In genomic region chr7:87129332-87129731, GRCh38 we compare ENCODE assay signal across 30 cellular contexts. TPM values are rescaled to one million over a fixed set of nuclear protein-coding genes. Genes with fewer than 3 reads are reported as not detected.
DNase-seq lines count a peak whose midpoint lies in the region; ATAC-seq and TF ChIP-seq lines count a peak whose summit lies in the region.
"Had no signal": no experiment of that assay in that cellular context is flagged by ENCODE, and none has a peak within 500 bp of the region (broad histone marks: within the 10 kb centered on the region; RNA-seq: fewer than 3 reads in every experiment).

No MANE protein-coding gene starts in this region.

- H4K91ac ChIP-seq in H9 (ENCODE audit: insufficient read length, low read depth, low read length) = no peak overlapping the region

- H3K9ac ChIP-seq in H9 (ENCODE audit: extremely low read depth, insufficient read length, low read length) = no peak overlapping the region
- H3K9ac ChIP-seq in iPS-18a (ENCODE audit: low read length) = no peak overlapping the region
- H3K9ac ChIP-seq: parathyroid adenoma had no signal

- no peaks in the 10 kb centered on the region for H3K79me2 ChIP-seq in H9 (ENCODE audit: insufficient read depth, low read length)
- H3K79me2 ChIP-seq: parathyroid adenoma had no signal

- H2BK12ac ChIP-seq in H9 (ENCODE audit: insufficient read length, low read depth, low read length) = no peak overlapping the region

- H3K23ac ChIP-seq in H9 (ENCODE audit: insufficient read length, low read depth, low read length) = no peak overlapping the region

- H3K36me3 Mint-ChIP-seq in H9 (ENCODE audit: insufficient read depth in 1 of 3, low read depth in 3 of 3) (no peaks in the 10 kb centered on the region; a peak in 1 of 7 replicates), WTC11 (no peaks in the 10 kb centered on the region), progenitor cell of endocrine pancreas (ENCODE audit: insufficient read depth) (no peaks in the 10 kb centered on the region)
- H3K36me3 Mint-ChIP-seq: activated CD8-positive, alpha-beta memory T cell treated with anti-CD3 and anti-CD28 coated beads, Interleukin-2, amount 10 ng/mL, durations not matched to agents 7 days and 5 days; naive B cell had no signal

- TF ChIP-seq CTCF in H9 (conservative IDR thresholded peaks at IDR 0.05) (no peak), WTC11 (IDR thresholded peaks at IDR 0.05) (no peak), progenitor cell of endocrine pancreas (IDR thresholded peaks at IDR 0.05; ENCODE audit: unreplicated experiment) (no peak), testis (IDR thresholded peaks at IDR 0.05) (no peak)

- H3K27ac Mint-ChIP-seq in H9 (peak overlapping the region in 2 of 3 experiments; percentile 68 to 77; a peak in 4 of 7 replicates), WTC11 (peak overlapping the region; percentile 59), progenitor cell of endocrine pancreas (peak overlapping the region; percentile 68)
- H3K27ac Mint-ChIP-seq: activated CD8-positive, alpha-beta memory T cell treated with anti-CD3 and anti-CD28 coated beads, Interleukin-2, amount 10 ng/mL, durations not matched to agents 7 days and 5 days; activated naive CD4-positive, alpha-beta T cell treated with anti-CD3 and anti-CD28 coated beads for 36 hours; activated T-cell treated with anti-CD3 and anti-CD28 coated beads, Interleukin-2, amount 50 U/mL, for 72 hours had no signal

- H3K27ac ChIP-seq in H9 (ENCODE audit: insufficient read length, low read depth, low read length) (peak overlapping the region; percentile 9), iPS-18a (ENCODE audit: low read length) (peak overlapping the region; percentile 62), testis (no peak overlapping the region)
- H3K27ac ChIP-seq: parathyroid adenoma, thoracic aorta, VCaP had no signal

- no peak overlapping the region for H2BK15ac ChIP-seq in H9 (ENCODE audit: low read depth, low read length)

- intact Hi-C loops in testis (cut with DNase I; ENCODE audit: low total_unique reads) = no loop called here

- peak overlapping the region; percentile 55 for H3K4me2 ChIP-seq in H9 (ENCODE audit: insufficient read depth, insufficient read length, low read length)

- no peak overlapping the region for H3K14ac ChIP-seq in H9 (ENCODE audit: insufficient read depth, low read length)

- no peak for DNase-seq in H9
- no peak for DNase-seq in WTC11 (ENCODE audit: low spot score)
- DNase-seq in progenitor cell of endocrine pancreas (ENCODE audit: low spot score, unreplicated experiment) = no peak
- DNase-seq in testis = no peak
- no peak for DNase-seq in retina
- DNase-seq: activated CD4-positive, alpha-beta T cell treated with anti-CD3 and anti-CD28 coated beads, Interleukin-2, amount 50 U/mL, for 1 hour; activated CD8-positive, alpha-beta memory T cell treated with anti-CD3 and anti-CD28 coated beads, Interleukin-2, amount 10 ng/mL, durations not matched to agents 7 days and 5 days; activated naive CD4-positive, alpha-beta T cell treated with anti-CD3 and anti-CD28 coated beads for 36 hours; activated T-cell treated with anti-CD3 and anti-CD28 coated beads, Interleukin-2, amount 50 U/mL, for 72 hours; amniotic stem cell; EL; glutamatergic neuron; GOT3; mesenchymal stem cell; naive B cell; NCI-H1105; NCI-H2029; NCI-H345; NCI-H748 treated with DMSO at 0.1 percent for 48 hours; OCI-M1; Right ventricle myocardium superior; stimulated activated CD4-positive, alpha-beta T cell treated with anti-CD3 and anti-CD28 coated beads, Interleukin-12 subunit alpha, Interleukin-12 subunit beta, amount 100 ng/mL, for 4 hours; stimulated activated CD4-positive, alpha-beta T cell treated with anti-CD3 and anti-CD28 coated beads, Interleukin-4, amount 100 ng/mL, for 4 hours; stimulated activated naive CD4-positive, alpha-beta T cell had no signal

- no peaks in the 10 kb centered on the region for H3K23me2 ChIP-seq in H9 (ENCODE audit: insufficient read length, low read depth, low read length, poor library complexity, severe bottlenecking)

- H3K4me1 ChIP-seq in H9 (ENCODE audit: insufficient read depth, low read length) (peaks cover 6% of the 10 kb centered on the region; the same call in 1 of the 2 replicates), iPS-18a (ENCODE audit: control insufficient read depth, low read depth, low read length) (peaks cover 27% of the 10 kb centered on the region), testis (no peaks in the 10 kb centered on the region)
- H3K4me1 ChIP-seq: parathyroid adenoma had no signal

- no peaks in the 10 kb centered on the region for H3K36me3 ChIP-seq in iPS-18a (ENCODE audit: control insufficient read depth, low read depth, low read length)
- H3K36me3 ChIP-seq in testis (ENCODE audit: low read depth, missing control alignments) = no peaks in the 10 kb centered on the region
- H3K36me3 ChIP-seq: thoracic aorta had no signal

- H3K4me3 ChIP-seq in iPS-18a (ENCODE audit: low read length) (peak overlapping the region; percentile 54), testis (no peak overlapping the region)
- H3K4me3 ChIP-seq: thoracic aorta had no signal

- H4K20me1 ChIP-seq in H9 (ENCODE audit: control insufficient read depth, insufficient read depth, insufficient read length) = no peaks in the 10 kb centered on the region

- CTCF ChIA-PET in WTC11 (lab: Charles Lee) = interaction anchor here (1.0 to 2.0 kb wide), 3 partner anchors 18 to 70 kb away, joined by 3 to 6 read pairs (median 3); partner anchors contain the start of gene ELAPOR2

- no CpG with 5 or more reads among the region's 3 CpGs for WGBS in H9 (ENCODE audit: extremely low coverage, insufficient read length, low lambda C conversion rate)
- WGBS in testis, 2 donors = 57 to 63% methylated on average over 3 of the region's 3 CpGs

- H4K5ac ChIP-seq in H9 (ENCODE audit: insufficient read length, low read depth, low read length) = no peak overlapping the region

- H3K4me1 Mint-ChIP-seq in H9 (peaks cover 27 to 38% of the 10 kb centered on the region in 2 experiments), WTC11 (peaks cover 31% of the 10 kb centered on the region), progenitor cell of endocrine pancreas (ENCODE audit: low read depth) (peaks cover 21% of the 10 kb centered on the region)

- H2BK20ac ChIP-seq in H9 (ENCODE audit: low read depth, low read length, poor library complexity, severe bottlenecking) = no peak overlapping the region

- H3K9me3 Mint-ChIP-seq in H9 (no peaks in the 10 kb centered on the region), WTC11 (no peaks in the 10 kb centered on the region), progenitor cell of endocrine pancreas (ENCODE audit: low read depth) (no peaks in the 10 kb centered on the region)
- H3K9me3 Mint-ChIP-seq: activated naive CD4-positive, alpha-beta T cell treated with anti-CD3 and anti-CD28 coated beads for 36 hours; naive B cell had no signal

- H3K27me3 ChIP-seq in H9 (ENCODE audit: insufficient read depth, low read length) (no peaks in the 10 kb centered on the region), iPS-18a (ENCODE audit: control insufficient read depth, insufficient read depth, low read length) (no peaks in the 10 kb centered on the region), testis (no peaks in the 10 kb centered on the region)

- ATAC-seq in WTC11 = peak; percentile 82
- no peak for ATAC-seq in GM18870 (IDR thresholded peaks at IDR 0.05; ENCODE audit: unreplicated experiment)
- ATAC-seq: activated CD8-positive, alpha-beta memory T cell treated with anti-CD3 and anti-CD28 coated beads, Interleukin-2, amount 10 ng/mL, durations not matched to agents 7 days and 5 days; HepG2 had no signal

- no peak for TF ChIP-seq POLR2A in testis (IDR thresholded peaks at IDR 0.05)

- POLR2A ChIA-PET in WTC11 (lab: Charles Lee) = interaction anchor here (1.1 kb wide), 1 partner anchor 23 kb away, joined by 6 read pairs; the partner anchor contains the start of gene DMTF1

- no peak overlapping the region for H2BK120ac ChIP-seq in H9 (ENCODE audit: low read depth, low read length, poor library complexity, severe bottlenecking)

- no peak overlapping the region for H4K8ac ChIP-seq in H9 (replicated peaks; ENCODE audit: insufficient read length, low read depth, low read length)

- H3K4me3 Mint-ChIP-seq in H9 = peak overlapping the region; percentile 7 to 63; a peak in 4 of 5 replicates
- peak overlapping the region; percentile 44 for H3K4me3 Mint-ChIP-seq in WTC11
- no peak overlapping the region for H3K4me3 Mint-ChIP-seq in progenitor cell of endocrine pancreas (ENCODE audit: low read depth)
- H3K4me3 Mint-ChIP-seq: activated CD8-positive, alpha-beta memory T cell treated with anti-CD3 and anti-CD28 coated beads, Interleukin-2, amount 10 ng/mL, durations not matched to agents 7 days and 5 days; activated naive CD4-positive, alpha-beta T cell treated with anti-CD3 and anti-CD28 coated beads for 36 hours; activated T-cell treated with anti-CD3 and anti-CD28 coated beads, Interleukin-2, amount 50 U/mL, for 72 hours; naive B cell had no signal

- H3K9me3 ChIP-seq in H9 (ENCODE audit: control insufficient read depth, low read depth, low read length) (no peaks in the 10 kb centered on the region), iPS-18a (ENCODE audit: control insufficient read depth, low read depth, low read length) (no peaks in the 10 kb centered on the region), testis (no peaks in the 10 kb centered on the region)
- H3K9me3 ChIP-seq: thoracic aorta had no signal

- no peak overlapping the region for H2AFZ ChIP-seq in H9 (ENCODE audit: low read length)
- H2AFZ ChIP-seq: parathyroid adenoma had no signal

- H2BK5ac ChIP-seq in H9 (ENCODE audit: insufficient read length, low read length) = no peak overlapping the region

- no peak overlapping the region for H2AK5ac ChIP-seq in H9 (ENCODE audit: insufficient read length, low read length)

- no peak overlapping the region for H3K4ac ChIP-seq in H9 (ENCODE audit: low read depth, low read length)

- H3T11ph ChIP-seq in H9 (ENCODE audit: low read length) = no peak overlapping the region

- H3K79me1 ChIP-seq in H9 (ENCODE audit: insufficient read depth, low read depth, low read length, poor library complexity, severe bottlenecking) = no peaks in the 10 kb centered on the region

- H3K56ac ChIP-seq in H9 (ENCODE audit: insufficient read length, low read depth, low read length) = no peak overlapping the region

- H3K18ac ChIP-seq in H9 (ENCODE audit: insufficient read length, low read depth, low read length) = no peak overlapping the region

- H3K27me3 Mint-ChIP-seq in H9 (ENCODE audit: low read depth) = no peaks in the 10 kb centered on the region
- H3K27me3 Mint-ChIP-seq in WTC11 (ENCODE audit: low read depth) = no peaks in the 10 kb centered on the region
- no peaks in the 10 kb centered on the region for H3K27me3 Mint-ChIP-seq in progenitor cell of endocrine pancreas

TF ChIP-seq in WTC11, 78 proteins besides CTCF, POLR2A, EP300 and RAD21 (continues in another document):
- TF ChIP-seq FOXP1 (CRISPR knock-in tag; IDR thresholded peaks at IDR 0.05; ENCODE audit: borderline replicate concordance) (no peak), MYBL2 (CRISPR knock-in tag; IDR thresholded peaks at IDR 0.05) (no peak), ESRRA (CRISPR knock-in tag; IDR thresholded peaks at IDR 0.05; ENCODE audit: borderline replicate concordance) (no peak)

RNA-seq across cellular contexts. Expression of gene DMTF1, which starts 22.9 kb away (rescaled TPM):
- total RNA-seq in H9 (2021) = 102 and 111 TPM in 2 replicates
- 79.3 to 87.9 TPM (median 86.8 TPM) in 3 replicates for total RNA-seq in WTC11 (2021)
- total RNA-seq in progenitor cell of endocrine pancreas = 180 and 192 TPM in 2 replicates
- total RNA-seq in testis = 100 to 1,000 TPM; 148 to 196 TPM
- polyA plus RNA-seq in testis (ENCODE audit: insufficient read depth, low read depth, low replicate concordance) = 118 TPM

Comparison
In these comparisons a context has a peak if more than half of its experiments do, and no peak if none do; other contexts are left out.
1. H3K27ac ChIP-seq: peak in H9 (single experiment) and iPS-18a (single experiment); none in testis (0 of 2).
2. Peak in every context shown above with its lines, with median percentiles within 50 percentile points of each other: H3K27ac Mint-ChIP-seq.